In the genomic region with DNA sequence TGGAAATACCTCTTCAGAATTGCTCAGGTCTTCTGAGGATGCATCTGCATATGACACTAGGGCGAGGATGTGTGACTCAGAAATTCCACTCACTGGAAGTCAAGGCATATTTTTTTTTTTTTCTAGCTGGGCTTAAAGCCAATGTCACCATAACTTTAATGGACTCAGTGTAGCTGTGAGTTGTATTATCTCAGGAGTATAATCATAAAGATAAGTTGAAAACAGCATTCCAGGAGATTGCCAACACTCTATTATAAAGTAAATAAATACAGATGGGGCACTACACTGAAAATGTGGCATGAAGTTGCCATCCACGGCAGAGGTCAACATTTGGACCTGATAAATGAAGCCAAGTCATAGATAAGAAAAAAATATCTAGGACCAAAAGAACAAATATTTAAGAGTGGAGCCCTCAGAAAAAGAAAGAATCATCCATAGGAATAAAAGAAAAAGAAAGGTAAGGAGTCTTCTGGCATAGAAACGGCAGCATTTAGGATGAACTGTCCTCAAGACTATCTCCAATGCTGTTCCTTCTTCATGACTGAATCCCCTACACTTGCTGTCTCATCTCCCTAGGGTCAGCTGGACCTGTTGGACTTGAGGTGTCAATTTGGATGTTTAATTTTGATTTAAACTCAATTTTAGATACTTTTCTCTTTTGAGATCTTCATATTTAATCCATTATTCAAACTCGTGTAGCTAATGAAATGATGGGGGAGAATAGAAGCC, we compare ENCODE assay signal across 11 cellular contexts.
DNase-seq lines count a peak whose midpoint lies in the region; ATAC-seq and TF ChIP-seq lines count a peak whose summit lies in the region.
"Had no signal": no experiment of that assay in that cellular context is flagged by ENCODE, and none has a peak within 500 bp of the region (broad histone marks: within the 10 kb centered on the region; RNA-seq: fewer than 3 reads in every experiment).

No MANE protein-coding gene starts in this region.

- H3K27me3 Mint-ChIP-seq in natural killer cell treated with Interleukin-12 subunit alpha and Interleukin-12 subunit beta and Interleukin-15 and Interleukin-18, amount 100 ng/mL, for 72 hours: peaks cover 7 to 25% of the 10 kb centered on the region in 2 donors

- no peaks in the 10 kb centered on the region for H3K9me3 Mint-ChIP-seq in natural killer cell treated with Interleukin-12 subunit alpha and Interleukin-12 subunit beta and Interleukin-15 and Interleukin-18, amount 100 ng/mL, for 72 hours
- H3K9me3 Mint-ChIP-seq: T-helper 1 cell treated with Interleukin-12 subunit alpha and Interleukin-12 subunit beta and Interleukin-4 antibody, amounts not matched to agents 30 μg/mL and 1 μg/mL, for 36 hours had no signal

- ATAC-seq in omental fat pad (ENCODE audit: low FRiP score) (peak; percentile 23), HG03175 (IDR thresholded peaks at IDR 0.05; ENCODE audit: unreplicated experiment) (no peak), GM19452 (IDR thresholded peaks at IDR 0.05; ENCODE audit: unreplicated experiment) (no peak)
- no peak for ATAC-seq in natural killer cell treated with Interleukin-12 subunit alpha and Interleukin-12 subunit beta and Interleukin-15 and Interleukin-18, amount 100 ng/mL, for 72 hours

- no peak overlapping the region for H3K4me3 ChIP-seq in epithelial cell of esophagus (ENCODE audit: low read length)

- DNase-seq in DMS53 treated with DMSO at 0.1 percent for 48 hours (lab: John Stamatoyannopoulos, UW; ENCODE audit: unreplicated experiment) (peak; percentile 36), NCI-H460 (ENCODE audit: extremely low read depth, low read depth) (peak; percentile 92), epithelial cell of esophagus (ENCODE audit: low read depth) (peak; percentile 89), omental fat pad (ENCODE audit: low spot score) (no peak), iPS-NIHi7 (ENCODE audit: extremely low spot score) (no peak)
- DNase-seq in natural killer cell treated with Interleukin-12 subunit alpha and Interleukin-12 subunit beta and Interleukin-15 and Interleukin-18, amount 100 ng/mL, for 72 hours (ENCODE audit: low spot score): no peak
- DNase-seq: activated naive CD4-positive, alpha-beta T cell treated with Interleukin-2 at 50 U/mL for 16 hours; left cardiac atrium had no signal

- H3K36me3 Mint-ChIP-seq in natural killer cell treated with Interleukin-12 subunit alpha and Interleukin-12 subunit beta and Interleukin-15 and Interleukin-18, amount 100 ng/mL, for 72 hours: no peaks in the 10 kb centered on the region

- no peaks in the 10 kb centered on the region for H3K4me1 Mint-ChIP-seq in natural killer cell treated with Interleukin-12 subunit alpha and Interleukin-12 subunit beta and Interleukin-15 and Interleukin-18, amount 100 ng/mL, for 72 hours (ENCODE audit: low read depth in 2 of 2)

- no peak overlapping the region for H3K4me3 Mint-ChIP-seq in natural killer cell treated with Interleukin-12 subunit alpha and Interleukin-12 subunit beta and Interleukin-15 and Interleukin-18, amount 100 ng/mL, for 72 hours
- H3K4me3 Mint-ChIP-seq: T-helper 1 cell treated with Interleukin-12 subunit alpha and Interleukin-12 subunit beta and Interleukin-4 antibody, amounts not matched to agents 30 μg/mL and 1 μg/mL, for 36 hours had no signal

- H3K27ac Mint-ChIP-seq in natural killer cell treated with Interleukin-12 subunit alpha and Interleukin-12 subunit beta and Interleukin-15 and Interleukin-18, amount 100 ng/mL, for 72 hours: no peak overlapping the region
- H3K27ac Mint-ChIP-seq: T-helper 1 cell treated with Interleukin-12 subunit alpha and Interleukin-12 subunit beta and Interleukin-4 antibody, amounts not matched to agents 30 μg/mL and 1 μg/mL, for 36 hours had no signal

- TF ChIP-seq CTCF in epithelial cell of esophagus (IDR thresholded peaks at IDR 0.05; ENCODE audit: insufficient read depth, low read depth, low read length, missing control alignments) (no peak), omental fat pad (IDR thresholded peaks at IDR 0.05) (no peak)

Comparison
In these comparisons a context has a peak if more than half of its experiments do, and no peak if none do; other contexts are left out.
1. DNase-seq: peak in DMS53 treated with DMSO at 0.1 percent for 48 hours (single experiment), NCI-H460 (single experiment) and epithelial cell of esophagus (single experiment); none in omental fat pad (single experiment), iPS-NIHi7 (single experiment) and natural killer cell treated with Interleukin-12 subunit alpha and Interleukin-12 subunit beta and Interleukin-15 and Interleukin-18, amount 100 ng/mL, for 72 hours (single experiment).